In genomic region chr13:32080328-32080744, GRCh38 we compare ENCODE assay signal across 1 cellular context.
TF ChIP-seq lines count a peak whose summit lies in the region.

No MANE protein-coding gene starts in this region.

TF ChIP-seq in HepG2, 621 proteins besides CTCF, POLR2A, EP300 and RAD21 (continued from another document and continues in another):
- no peak for TF ChIP-seq ZNF407 (CRISPR knock-in tag; IDR thresholded peaks at IDR 0.05; ENCODE audit: not compliant biosample characterization)
- peak; percentile 28; the same call in 1 of the 2 replicates for TF ChIP-seq TCF7L2 (IDR thresholded peaks at IDR 0.05; ENCODE audit: low read depth, low read length)
- 0 out of 2 replicates have a peak, but pooled peaks have one; percentile 24 for TF ChIP-seq YEATS4 (CRISPR knock-in tag; IDR thresholded peaks at IDR 0.05; ENCODE audit: borderline replicate concordance)
- TF ChIP-seq SCMH1 (CRISPR knock-in tag; IDR thresholded peaks at IDR 0.05; ENCODE audit: borderline replicate concordance): no peak
- no peak for TF ChIP-seq CENPT (CRISPR knock-in tag; IDR thresholded peaks at IDR 0.05; ENCODE audit: low read depth)
- TF ChIP-seq SYNCRIP (IDR thresholded peaks at IDR 0.05; ENCODE audit: insufficient read depth, low read depth, low read length): no peak
- no peak for TF ChIP-seq WIZ (CRISPR knock-in tag; IDR thresholded peaks at IDR 0.05)
- TF ChIP-seq HIC2 (CRISPR knock-in tag; IDR thresholded peaks at IDR 0.05; ENCODE audit: low read depth): 0 out of 2 replicates have a peak, but pooled peaks have one; percentile 48
- TF ChIP-seq IKZF1 (IDR thresholded peaks at IDR 0.05): no peak
- TF ChIP-seq ATF5 (CRISPR knock-in tag; IDR thresholded peaks at IDR 0.05; ENCODE audit: low read depth): no peak
- TF ChIP-seq THYN1 (CRISPR knock-in tag; IDR thresholded peaks at IDR 0.05; ENCODE audit: borderline replicate concordance, low read depth): no peak
- TF ChIP-seq ARID3A (IDR thresholded peaks at IDR 0.05; ENCODE audit: low read depth, low read length): peak; percentile 70
- TF ChIP-seq ZNF446 (CRISPR knock-in tag; IDR thresholded peaks at IDR 0.05): no peak
- TF ChIP-seq SP1 (IDR thresholded peaks at IDR 0.05): no peak
- TF ChIP-seq SP1 (CRISPR knock-in tag; IDR thresholded peaks at IDR 0.05): no peak
- no peak for TF ChIP-seq MZF1 (CRISPR knock-in tag; IDR thresholded peaks at IDR 0.05; ENCODE audit: borderline replicate concordance)
- TF ChIP-seq TAF15 (IDR thresholded peaks at IDR 0.05; ENCODE audit: low read depth, low read length, poor library complexity, severe bottlenecking): no peak
- TF ChIP-seq TMF1 (CRISPR knock-in tag; IDR thresholded peaks at IDR 0.05; ENCODE audit: low read depth): no peak
- no peak for TF ChIP-seq NR3C1 (CRISPR knock-in tag; IDR thresholded peaks at IDR 0.05)
- no peak for TF ChIP-seq MTA1 (CRISPR knock-in tag; IDR thresholded peaks at IDR 0.05; ENCODE audit: borderline replicate concordance)
- no peak for TF ChIP-seq ZNF160 (CRISPR knock-in tag; IDR thresholded peaks at IDR 0.05)
- no peak for TF ChIP-seq ZNF781 (CRISPR knock-in tag; IDR thresholded peaks at IDR 0.05; ENCODE audit: borderline replicate concordance, not compliant biosample characterization)
- no peak for TF ChIP-seq ZNF280D (CRISPR knock-in tag; IDR thresholded peaks at IDR 0.05)
- TF ChIP-seq AKNA (CRISPR knock-in tag; IDR thresholded peaks at IDR 0.05; ENCODE audit: borderline replicate concordance): no peak
- TF ChIP-seq RXRA (CRISPR knock-in tag; IDR thresholded peaks at IDR 0.05): no peak; the same call in 1 of the 2 replicates
- peak; percentile 80 for TF ChIP-seq ZBTB43 (CRISPR knock-in tag; conservative IDR thresholded peaks at IDR 0.05)
- TF ChIP-seq ZNF784 (CRISPR knock-in tag; IDR thresholded peaks at IDR 0.05; ENCODE audit: borderline replicate concordance): no peak
- peak; percentile 91 for TF ChIP-seq NFIC (IDR thresholded peaks at IDR 0.05; ENCODE audit: low read length)
- no peak for TF ChIP-seq KLF15 (CRISPR knock-in tag; IDR thresholded peaks at IDR 0.05; ENCODE audit: borderline replicate concordance)
